Comparison of ENCODE assay signal across 2 cellular contexts in the genomic region with DNA sequence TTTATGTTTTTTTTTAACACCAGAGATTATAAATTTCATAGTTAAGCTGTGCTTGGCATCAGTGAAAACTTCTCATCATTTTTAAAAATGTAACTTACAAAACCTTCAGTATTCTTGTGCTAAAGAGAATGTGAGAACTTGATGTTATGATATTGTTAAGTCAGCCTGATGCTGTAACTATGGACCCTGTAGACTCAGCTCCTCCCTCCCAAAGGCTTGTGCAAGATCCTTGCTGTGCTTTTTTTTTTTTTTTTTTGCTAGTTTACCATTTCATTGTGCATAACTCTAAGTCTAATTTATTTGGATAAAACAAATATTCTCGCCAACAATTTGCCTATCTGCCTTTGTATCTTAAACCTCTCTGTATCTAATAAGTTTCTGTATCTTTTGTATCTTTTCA.
A peak's percentile ranks its signal among the peaks of the same experiment; 100 is the strongest.
TF ChIP-seq lines count a peak whose summit lies in the region.

No MANE protein-coding gene starts in this region.

TF ChIP-seq in HEK293T, 16 proteins besides CTCF, POLR2A, EP300 and RAD21:
- TF ChIP-seq ZNF384 (IDR thresholded peaks at IDR 0.05) (peak; percentile 66), NFRKB (IDR thresholded peaks at IDR 0.05) (no peak)

TF ChIP-seq in HepG2, 621 proteins besides CTCF, POLR2A, EP300 and RAD21:
- TF ChIP-seq NCOR1 (IDR thresholded peaks at IDR 0.05; ENCODE audit: borderline replicate concordance, low read length) (peak; percentile 53; the same call in 1 of the 2 replicates), EZH2 (conservative IDR thresholded peaks at IDR 0.05; ENCODE audit: low read depth, low read length) (no peak), SOX13 (IDR thresholded peaks at IDR 0.05) (no peak), SOX13 (CRISPR knock-in tag; conservative IDR thresholded peaks at IDR 0.05 in 1 of 2, IDR thresholded peaks at IDR 0.05 in 1 of 2) (peak in 1 of 2 experiments; percentile 18; a peak in 1 of 4 replicates), SOX5 (CRISPR knock-in tag; IDR thresholded peaks at IDR 0.05; ENCODE audit: borderline replicate concordance) (0 out of 2 replicates have a peak, but pooled peaks have one; percentile 7), HNF4A (CRISPR knock-in tag; IDR thresholded peaks at IDR 0.05) (peak; percentile 70), BORCS8-MEF2B (CRISPR knock-in tag; IDR thresholded peaks at IDR 0.05) (no peak), CEBPB (IDR thresholded peaks at IDR 0.05; ENCODE audit: borderline replicate concordance, low read depth, low read length) (peak; percentile 89), GATAD2A (CRISPR knock-in tag; IDR thresholded peaks at IDR 0.05) (peak; percentile 51; the same call in 1 of the 2 replicates), MAFG (CRISPR knock-in tag; IDR thresholded peaks at IDR 0.05) (no peak), CEBPG (CRISPR knock-in tag; IDR thresholded peaks at IDR 0.05) (peak; percentile 85), ZNF256 (CRISPR knock-in tag; conservative IDR thresholded peaks at IDR 0.05) (no peak), RBM22 (optimal IDR thresholded peaks at IDR 0.05; ENCODE audit: low read length) (no peak), MAZ (IDR thresholded peaks at IDR 0.05; ENCODE audit: borderline replicate concordance, low read depth, low read length) (0 out of 2 replicates have a peak, but pooled peaks have one; percentile 45), MAZ (CRISPR knock-in tag; IDR thresholded peaks at IDR 0.05; ENCODE audit: low read depth) (no peak), FOXA3 (CRISPR knock-in tag; IDR thresholded peaks at IDR 0.05) (0 out of 2 replicates have a peak, but pooled peaks have one; percentile 5), HDAC2 (CRISPR knock-in tag; IDR thresholded peaks at IDR 0.05) (no peak), SP5 (CRISPR knock-in tag; IDR thresholded peaks at IDR 0.05; ENCODE audit: borderline replicate concordance, low read depth) (peak; percentile 80; the same call in 1 of the 2 replicates), NR2C2 (CRISPR knock-in tag; IDR thresholded peaks at IDR 0.05; ENCODE audit: borderline replicate concordance) (0 out of 2 replicates have a peak, but pooled peaks have one; percentile 22)
- TF ChIP-seq, protein P1, sequence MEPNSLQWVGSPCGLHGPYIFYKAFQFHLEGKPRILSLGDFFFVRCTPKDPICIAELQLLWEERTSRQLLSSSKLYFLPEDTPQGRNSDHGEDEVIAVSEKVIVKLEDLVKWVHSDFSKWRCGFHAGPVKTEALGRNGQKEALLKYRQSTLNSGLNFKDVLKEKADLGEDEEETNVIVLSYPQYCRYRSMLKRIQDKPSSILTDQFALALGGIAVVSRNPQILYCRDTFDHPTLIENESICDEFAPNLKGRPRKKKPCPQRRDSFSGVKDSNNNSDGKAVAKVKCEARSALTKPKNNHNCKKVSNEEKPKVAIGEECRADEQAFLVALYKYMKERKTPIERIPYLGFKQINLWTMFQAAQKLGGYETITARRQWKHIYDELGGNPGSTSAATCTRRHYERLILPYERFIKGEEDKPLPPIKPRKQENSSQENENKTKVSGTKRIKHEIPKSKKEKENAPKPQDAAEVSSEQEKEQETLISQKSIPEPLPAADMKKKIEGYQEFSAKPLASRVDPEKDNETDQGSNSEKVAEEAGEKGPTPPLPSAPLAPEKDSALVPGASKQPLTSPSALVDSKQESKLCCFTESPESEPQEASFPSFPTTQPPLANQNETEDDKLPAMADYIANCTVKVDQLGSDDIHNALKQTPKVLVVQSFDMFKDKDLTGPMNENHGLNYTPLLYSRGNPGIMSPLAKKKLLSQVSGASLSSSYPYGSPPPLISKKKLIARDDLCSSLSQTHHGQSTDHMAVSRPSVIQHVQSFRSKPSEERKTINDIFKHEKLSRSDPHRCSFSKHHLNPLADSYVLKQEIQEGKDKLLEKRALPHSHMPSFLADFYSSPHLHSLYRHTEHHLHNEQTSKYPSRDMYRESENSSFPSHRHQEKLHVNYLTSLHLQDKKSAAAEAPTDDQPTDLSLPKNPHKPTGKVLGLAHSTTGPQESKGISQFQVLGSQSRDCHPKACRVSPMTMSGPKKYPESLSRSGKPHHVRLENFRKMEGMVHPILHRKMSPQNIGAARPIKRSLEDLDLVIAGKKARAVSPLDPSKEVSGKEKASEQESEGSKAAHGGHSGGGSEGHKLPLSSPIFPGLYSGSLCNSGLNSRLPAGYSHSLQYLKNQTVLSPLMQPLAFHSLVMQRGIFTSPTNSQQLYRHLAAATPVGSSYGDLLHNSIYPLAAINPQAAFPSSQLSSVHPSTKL (CRISPR knock-in tag; IDR thresholded peaks at IDR 0.05), result peak; percentile 45; the same call in 1 of the 2 replicates
- TF ChIP-seq, protein P2, sequence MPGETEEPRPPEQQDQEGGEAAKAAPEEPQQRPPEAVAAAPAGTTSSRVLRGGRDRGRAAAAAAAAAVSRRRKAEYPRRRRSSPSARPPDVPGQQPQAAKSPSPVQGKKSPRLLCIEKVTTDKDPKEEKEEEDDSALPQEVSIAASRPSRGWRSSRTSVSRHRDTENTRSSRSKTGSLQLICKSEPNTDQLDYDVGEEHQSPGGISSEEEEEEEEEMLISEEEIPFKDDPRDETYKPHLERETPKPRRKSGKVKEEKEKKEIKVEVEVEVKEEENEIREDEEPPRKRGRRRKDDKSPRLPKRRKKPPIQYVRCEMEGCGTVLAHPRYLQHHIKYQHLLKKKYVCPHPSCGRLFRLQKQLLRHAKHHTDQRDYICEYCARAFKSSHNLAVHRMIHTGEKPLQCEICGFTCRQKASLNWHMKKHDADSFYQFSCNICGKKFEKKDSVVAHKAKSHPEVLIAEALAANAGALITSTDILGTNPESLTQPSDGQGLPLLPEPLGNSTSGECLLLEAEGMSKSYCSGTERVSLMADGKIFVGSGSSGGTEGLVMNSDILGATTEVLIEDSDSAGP (CRISPR knock-in tag; IDR thresholded peaks at IDR 0.05; ENCODE audit: borderline replicate concordance), result no peak
- TF ChIP-seq, protein P3, sequence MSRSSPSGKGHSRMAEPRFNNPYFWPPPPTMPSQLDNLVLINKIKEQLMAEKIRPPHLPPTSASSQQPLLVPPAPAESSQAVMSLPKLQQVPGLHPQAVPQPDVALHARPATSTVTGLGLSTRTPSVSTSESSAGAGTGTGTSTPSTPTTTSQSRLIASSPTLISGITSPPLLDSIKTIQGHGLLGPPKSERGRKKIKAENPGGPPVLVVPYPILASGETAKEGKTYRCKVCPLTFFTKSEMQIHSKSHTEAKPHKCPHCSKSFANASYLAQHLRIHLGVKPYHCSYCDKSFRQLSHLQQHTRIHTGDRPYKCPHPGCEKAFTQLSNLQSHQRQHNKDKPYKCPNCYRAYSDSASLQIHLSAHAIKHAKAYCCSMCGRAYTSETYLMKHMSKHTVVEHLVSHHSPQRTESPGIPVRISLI (CRISPR knock-in tag; IDR thresholded peaks at IDR 0.05; ENCODE audit: borderline replicate concordance), result peak; percentile 92
- TF ChIP-seq, protein P4, sequence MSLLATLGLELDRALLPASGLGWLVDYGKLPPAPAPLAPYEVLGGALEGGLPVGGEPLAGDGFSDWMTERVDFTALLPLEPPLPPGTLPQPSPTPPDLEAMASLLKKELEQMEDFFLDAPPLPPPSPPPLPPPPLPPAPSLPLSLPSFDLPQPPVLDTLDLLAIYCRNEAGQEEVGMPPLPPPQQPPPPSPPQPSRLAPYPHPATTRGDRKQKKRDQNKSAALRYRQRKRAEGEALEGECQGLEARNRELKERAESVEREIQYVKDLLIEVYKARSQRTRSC (CRISPR knock-in tag; IDR thresholded peaks at IDR 0.05; ENCODE audit: low read depth), result no peak
- TF ChIP-seq, protein P5, sequence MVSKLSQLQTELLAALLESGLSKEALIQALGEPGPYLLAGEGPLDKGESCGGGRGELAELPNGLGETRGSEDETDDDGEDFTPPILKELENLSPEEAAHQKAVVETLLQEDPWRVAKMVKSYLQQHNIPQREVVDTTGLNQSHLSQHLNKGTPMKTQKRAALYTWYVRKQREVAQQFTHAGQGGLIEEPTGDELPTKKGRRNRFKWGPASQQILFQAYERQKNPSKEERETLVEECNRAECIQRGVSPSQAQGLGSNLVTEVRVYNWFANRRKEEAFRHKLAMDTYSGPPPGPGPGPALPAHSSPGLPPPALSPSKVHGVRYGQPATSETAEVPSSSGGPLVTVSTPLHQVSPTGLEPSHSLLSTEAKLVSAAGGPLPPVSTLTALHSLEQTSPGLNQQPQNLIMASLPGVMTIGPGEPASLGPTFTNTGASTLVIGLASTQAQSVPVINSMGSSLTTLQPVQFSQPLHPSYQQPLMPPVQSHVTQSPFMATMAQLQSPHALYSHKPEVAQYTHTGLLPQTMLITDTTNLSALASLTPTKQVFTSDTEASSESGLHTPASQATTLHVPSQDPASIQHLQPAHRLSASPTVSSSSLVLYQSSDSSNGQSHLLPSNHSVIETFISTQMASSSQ (IDR thresholded peaks at IDR 0.05; ENCODE audit: low read depth), result 0 out of 2 replicates have a peak, but pooled peaks have one; percentile 19
- TF ChIP-seq, protein P5 (CRISPR knock-in tag; IDR thresholded peaks at IDR 0.05; ENCODE audit: borderline replicate concordance), result no peak
